Comparison of ENCODE assay signal across 25 cellular contexts in genomic region chr1:79264285-79264684, GRCh38.
"Had no signal": no experiment of that assay in that cellular context is flagged by ENCODE, and none has a peak within 500 bp of the region (broad histone marks: within the 10 kb centered on the region; RNA-seq: fewer than 3 reads in every experiment).

No MANE protein-coding gene starts in this region.

- DNase-seq: activated CD4-positive, alpha-beta memory T cell treated with anti-CD3 and anti-CD28 coated beads for 36 hours; activated CD4-positive, alpha-beta T cell treated with anti-CD3 and anti-CD28 coated beads, Interleukin-2, amount 10 ng/mL, durations not matched to agents 24 days and 14 days; activated CD4-positive, CD25-positive, alpha-beta regulatory T cell treated with anti-CD3 and anti-CD28 coated beads, Interleukin-2, amount 50 U/mL, for 72 hours; activated CD8-positive, alpha-beta memory T cell treated with anti-CD3 and anti-CD28 coated beads, Interleukin-2, amount 50 U/mL, for 4 hours; activated gamma-delta T cell; activated naive CD4-positive, alpha-beta T cell treated with anti-CD3 and anti-CD28 coated beads, Interleukin-2, amount 10 ng/mL, durations not matched to agents 7 days and 5 days; activated T-cell treated with anti-CD3 and anti-CD28 coated beads, Interleukin-2, amount 50 U/mL, for 1 hour; amniotic stem cell; central memory CD4-positive, alpha-beta T cell; dermis blood vessel endothelial cell; effector CD4-positive, alpha-beta T cell; heart left ventricle; hypothalamus; immature natural killer cell; kidney; left colon; mammary epithelial cell; nephron progenitor cell; retina; stimulated activated CD4-positive, alpha-beta T cell treated with anti-CD3 and anti-CD28 coated beads, Interleukin-4, amount 100 ng/mL, for 24 hours; uterus; WERI-Rb-1 had no signal

- H3K9me3 ChIP-seq: heart left ventricle, neutrophil, uterus had no signal

- H3K27me3 ChIP-seq: heart left ventricle, neutrophil, uterus had no signal

- H3K27ac ChIP-seq: heart left ventricle, neutrophil, skin epidermis, uterus, WERI-Rb-1 had no signal

- H3K4me3 ChIP-seq: heart left ventricle, skin epidermis, uterus had no signal

- FAIRE-seq: kidney, TTC549 had no signal

- H3K36me3 ChIP-seq: heart left ventricle, neutrophil, uterus, WERI-Rb-1 had no signal

- H3K4me1 ChIP-seq: heart left ventricle, uterus had no signal
